Comparison of ENCODE assay signal across 15 cellular contexts in the genomic region with DNA sequence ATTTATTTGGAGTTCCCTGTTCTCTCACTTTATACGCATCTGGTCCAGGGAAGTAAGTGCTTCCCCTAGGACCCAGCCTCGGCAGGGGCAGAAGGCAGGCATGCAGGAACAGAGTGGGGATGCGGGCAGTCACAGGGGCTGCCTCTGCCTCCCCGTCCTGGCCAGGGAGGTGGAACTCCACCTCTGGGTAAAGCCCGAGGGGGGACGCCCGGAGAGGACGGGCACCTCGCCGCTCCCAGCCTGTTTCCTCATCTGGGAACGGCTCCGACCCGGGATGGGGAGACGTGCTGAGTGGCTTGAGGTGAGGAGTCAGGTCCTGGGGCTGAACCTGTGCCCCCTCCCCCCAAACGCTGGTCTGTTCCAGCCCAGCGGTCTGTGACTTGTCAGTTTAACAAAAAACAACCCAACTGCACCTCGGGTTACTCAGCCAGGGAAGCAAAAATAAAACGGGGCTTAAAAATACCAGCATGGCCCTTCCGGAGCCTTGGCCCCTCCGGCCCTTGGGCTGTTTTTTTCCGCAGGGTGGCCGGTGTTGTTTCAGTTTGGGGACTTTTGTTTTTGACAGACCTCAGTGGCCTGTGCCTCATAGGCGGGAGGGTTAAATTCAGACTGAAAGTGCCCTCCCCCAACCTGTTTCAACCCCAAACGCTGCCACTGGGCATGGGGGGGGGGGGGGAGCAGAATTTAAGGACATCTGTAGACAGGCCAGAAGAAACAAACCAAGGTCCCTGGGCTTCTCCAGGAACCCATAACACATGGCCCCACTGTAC. TPM values are rescaled to one million over a fixed set of nuclear protein-coding genes. Genes with fewer than 3 reads are reported as not detected.
DNase-seq lines count a peak whose midpoint lies in the region; ATAC-seq and TF ChIP-seq lines count a peak whose summit lies in the region.
"Had no signal": no experiment of that assay in that cellular context is flagged by ENCODE, and none has a peak within 500 bp of the region (broad histone marks: within the 10 kb centered on the region; RNA-seq: fewer than 3 reads in every experiment).

No MANE protein-coding gene starts in this region.

- TF ChIP-seq CTCF in OCI-LY7 (conservative IDR thresholded peaks at IDR 0.05; ENCODE audit: low read length): no peak
- TF ChIP-seq CTCF in suprapubic skin (IDR thresholded peaks at IDR 0.05): no peak

- H3K27ac ChIP-seq in OCI-LY7 (ENCODE audit: low read depth, low read length, poor library complexity, severe bottlenecking) (peak overlapping the region; percentile 98), suprapubic skin (no peak overlapping the region)

- ATAC-seq in GM18511 (IDR thresholded peaks at IDR 0.05; ENCODE audit: unreplicated experiment) (peak; percentile 39), GM21723 (IDR thresholded peaks at IDR 0.05; ENCODE audit: unreplicated experiment) (peak; percentile 27), HG02981 (IDR thresholded peaks at IDR 0.05; ENCODE audit: unreplicated experiment) (no peak), GM21737 (IDR thresholded peaks at IDR 0.05; ENCODE audit: unreplicated experiment) (no peak)
- ATAC-seq: activated CD8-positive, alpha-beta memory T cell treated with anti-CD3 and anti-CD28 coated beads, Interleukin-2, amount 10 ng/mL, durations not matched to agents 7 days and 5 days; sciatic nerve had no signal

- H3K27me3 ChIP-seq in suprapubic skin: no peaks in the 10 kb centered on the region

- H3K4me2 ChIP-seq in OCI-LY7 (ENCODE audit: low read length): peak overlapping the region; percentile 93

- no peak for TF ChIP-seq POLR2A in suprapubic skin (IDR thresholded peaks at IDR 0.05)

- H3K79me2 ChIP-seq in OCI-LY7 (ENCODE audit: insufficient read depth, low read depth, low read length): peaks cover 77% of the 10 kb centered on the region

- H3K4me1 ChIP-seq in OCI-LY7 (ENCODE audit: insufficient read depth, low read length, poor library complexity, severe bottlenecking): peaks cover 55% of the 10 kb centered on the region
- peaks cover 21% of the 10 kb centered on the region for H3K4me1 ChIP-seq in suprapubic skin

- H3K4me3 ChIP-seq in OCI-LY7 (ENCODE audit: low read depth, low read length, poor library complexity, severe bottlenecking) (peak overlapping the region; percentile 94), suprapubic skin (no peak overlapping the region)

- no peak for TF ChIP-seq EP300 in suprapubic skin (IDR thresholded peaks at IDR 0.05)

- H3K9me3 ChIP-seq in OCI-LY7 (ENCODE audit: low read length) (no peaks in the 10 kb centered on the region), suprapubic skin (no peaks in the 10 kb centered on the region)

- no TSS peak for BruUV-seq in OCI-LY7 (replicated peaks; lab: Mats Ljungman, UMichigan)

- no peak overlapping the region for H2AFZ ChIP-seq in OCI-LY7 (ENCODE audit: low read length)

- DNase-seq in OCI-LY7 (ENCODE audit: low spot score): peak; percentile 97
- DNase-seq in renal cortical epithelial cell (ENCODE audit: low read depth): peak; percentile 18
- DNase-seq in cortex of kidney (lab: John Stamatoyannopoulos, UW): no peak
- DNase-seq in suprapubic skin (ENCODE audit: low spot score in 2 of 2): no peak
- DNase-seq: activated CD8-positive, alpha-beta memory T cell treated with anti-CD3 and anti-CD28 coated beads, Interleukin-2, amount 10 ng/mL, durations not matched to agents 7 days and 5 days; amniotic stem cell; islet precursor cell; Kasumi-1; NCI-H2107; T-helper 9 cell had no signal

- H3K36me3 ChIP-seq in OCI-LY7 (ENCODE audit: insufficient read depth, low read length): peaks cover 83% of the 10 kb centered on the region
- H3K36me3 ChIP-seq in suprapubic skin: peaks cover 38% of the 10 kb centered on the region

- intact Hi-C loops in OCI-LY7 (cut with micrococcal nuclease; ENCODE audit: unreplicated experiment): loop anchor here (1.0 to 5.0 kb wide), 3 partner anchors 19 to 381 kb away; partner anchors contain the start of gene CIRBP

- POLR2A ChIA-PET in OCI-LY7 (lab: Charles Lee): interaction anchor here (0.5 to 1.8 kb wide), 4 partner anchors 17 to 42 kb away, joined by 3 to 6 read pairs (median 4); no protein-coding TSS in a partner anchor

- CTCF ChIA-PET in OCI-LY7 (lab: Charles Lee; ENCODE audit: unreplicated experiment): interaction anchor here (0.5 kb wide), 1 partner anchor 216 kb away, joined by 7 read pairs; no protein-coding TSS in a partner anchor

- H4K20me1 ChIP-seq in OCI-LY7 (ENCODE audit: insufficient read depth, low read length): no peaks in the 10 kb centered on the region; the same call in 1 of the 2 replicates

- 79% methylated on average over 24 of the region's 24 CpGs for WGBS in suprapubic skin

- H3K9me2 ChIP-seq in OCI-LY7 (ENCODE audit: insufficient read depth, low read length): no peaks in the 10 kb centered on the region

RNA-seq across cellular contexts. Expression of gene TCF3, which starts 4.1 kb away (rescaled TPM):
- total RNA-seq in OCI-LY7 (2014; rRNA removed; shearing (Covaris generic)): 413 and 518 TPM in 2 replicates
- total RNA-seq in OCI-LY7 (2022): 811 and 878 TPM in 2 replicates
- total RNA-seq in renal cortical epithelial cell: 39.2 and 102 TPM in 2 replicates
- 10 to 100 TPM; 57.2 to 80.9 (median 68.7) TPM for total RNA-seq in suprapubic skin

RNA-seq across cellular contexts. Expression of gene UQCR11, which starts 43.1 kb away (rescaled TPM):
- total RNA-seq in OCI-LY7 (2014; rRNA removed; shearing (Covaris generic)): 85.3 and 86.2 TPM in 2 replicates
- total RNA-seq in OCI-LY7 (2022): 143 and 187 TPM in 2 replicates
- 48.3 and 76.2 TPM in 2 replicates for total RNA-seq in renal cortical epithelial cell
- 10 to 100 TPM; 33.4 to 73.1 (median 59.4) TPM for total RNA-seq in suprapubic skin

RNA-seq across cellular contexts. Expression of gene MBD3, which starts 55.7 kb away (rescaled TPM):
- total RNA-seq in OCI-LY7 (2014; rRNA removed; shearing (Covaris generic)): 147 and 172 TPM in 2 replicates
- total RNA-seq in OCI-LY7 (2022) (168 TPM in 2 replicates), renal cortical epithelial cell (57.5 and 98.2 TPM in 2 replicates), suprapubic skin (10 to 100 TPM; 53.2 to 87.9 (median 69.0) TPM)

Comparison
In these comparisons a context has a peak if more than half of its experiments do, and no peak if none do; other contexts are left out.
1. ATAC-seq: peak in GM18511 (single experiment) and GM21723 (single experiment); none in HG02981 (single experiment) and GM21737 (single experiment).
2. DNase-seq: peak in OCI-LY7 (single experiment) and renal cortical epithelial cell (single experiment); none in cortex of kidney (single experiment) and suprapubic skin (0 of 2).